In genomic region chr9:124001445-124001799, GRCh38 we compare ENCODE assay signal across 32 cellular contexts. TPM values are rescaled to one million over a fixed set of nuclear protein-coding genes. Genes with fewer than 3 reads are reported as not detected.
DNase-seq lines count a peak whose midpoint lies in the region; ATAC-seq and TF ChIP-seq lines count a peak whose summit lies in the region.
"Had no signal": no experiment of that assay in that cellular context is flagged by ENCODE, and none has a peak within 500 bp of the region (broad histone marks: within the 10 kb centered on the region; RNA-seq: fewer than 3 reads in every experiment).

No MANE protein-coding gene starts in this region.

- no peaks in the 10 kb centered on the region for H3K9me3 Mint-ChIP-seq in CD4-positive, alpha-beta T cell
- H3K9me3 Mint-ChIP-seq in glutamatergic neuron (ENCODE audit: unreplicated experiment) (peaks cover 5% of the 10 kb centered on the region), neural crest cell (no peaks in the 10 kb centered on the region)
- H3K9me3 Mint-ChIP-seq: activated T-cell treated with anti-CD3 and anti-CD28 coated beads, Interleukin-2, amount 50 U/mL, for 72 hours; effector memory CD8-positive, alpha-beta T cell had no signal

- H3K36me3 Mint-ChIP-seq in CD4-positive, alpha-beta T cell (ENCODE audit: low read depth) = no peaks in the 10 kb centered on the region
- H3K36me3 Mint-ChIP-seq in glutamatergic neuron (ENCODE audit: unreplicated experiment) = no peaks in the 10 kb centered on the region
- no peaks in the 10 kb centered on the region for H3K36me3 Mint-ChIP-seq in neural crest cell (ENCODE audit: low read depth)

- H3K9me3 ChIP-seq in CD4-positive, alpha-beta T cell (ENCODE audit: control insufficient read depth, low read length) = no peaks in the 10 kb centered on the region
- H3K9me3 ChIP-seq: A549, MG63, pancreas had no signal

- CTCF ChIA-PET in CD4-positive, alpha-beta T cell (lab: Charles Lee) = no interaction called here

- intact Hi-C loops in CD4-positive, alpha-beta T cell (cut with DNase I, micrococcal nuclease) = no loop called here

- no peak overlapping the region for H3K27ac Mint-ChIP-seq in CD4-positive, alpha-beta T cell
- peak overlapping the region; percentile 5 for H3K27ac Mint-ChIP-seq in glutamatergic neuron (ENCODE audit: unreplicated experiment)
- no peak overlapping the region for H3K27ac Mint-ChIP-seq in neural crest cell (ENCODE audit: unreplicated experiment)
- H3K27ac Mint-ChIP-seq: activated T-cell treated with anti-CD3 and anti-CD28 coated beads, Interleukin-2, amount 50 U/mL, for 72 hours; CD4-positive, CD25-positive, alpha-beta regulatory T cell; effector memory CD8-positive, alpha-beta T cell; T-helper 17 cell had no signal

- no peak for TF ChIP-seq CTCF in CD4-positive, alpha-beta T cell (IDR thresholded peaks at IDR 0.05)
- TF ChIP-seq CTCF in glutamatergic neuron (IDR thresholded peaks at IDR 0.05; ENCODE audit: partially characterized antibody, unreplicated experiment) (no peak), neural crest cell (conservative IDR thresholded peaks at IDR 0.05) (no peak)

- peaks cover 34% of the 10 kb centered on the region for H3K4me1 Mint-ChIP-seq in CD4-positive, alpha-beta T cell (ENCODE audit: low read depth)
- peaks cover 11% of the 10 kb centered on the region for H3K4me1 Mint-ChIP-seq in glutamatergic neuron (ENCODE audit: low read depth, unreplicated experiment)
- H3K4me1 Mint-ChIP-seq in neural crest cell = peaks cover 21% of the 10 kb centered on the region

- H3K4me3 Mint-ChIP-seq in CD4-positive, alpha-beta T cell = peak overlapping the region; percentile 3
- H3K4me3 Mint-ChIP-seq in glutamatergic neuron (ENCODE audit: unreplicated experiment) (peak overlapping the region; percentile 93), neural crest cell (peak overlapping the region; percentile 73)

- H3K27me3 Mint-ChIP-seq in CD4-positive, alpha-beta T cell = peaks cover 92% of the 10 kb centered on the region
- peaks cover 37% of the 10 kb centered on the region for H3K27me3 Mint-ChIP-seq in glutamatergic neuron (ENCODE audit: unreplicated experiment)
- H3K27me3 Mint-ChIP-seq in neural crest cell (ENCODE audit: low read depth) = peaks cover 93% of the 10 kb centered on the region

- no peak overlapping the region for H3K27ac ChIP-seq in CD4-positive, alpha-beta T cell (ENCODE audit: low read depth, low read length)
- H3K27ac ChIP-seq: A549, HL-60, pancreas had no signal

- no peak for DNase-seq in CD4-positive, alpha-beta T cell
- peak; percentile 69 for DNase-seq in NCI-H2171 treated with DMSO at 0.1 percent for 48 hours (lab: John Stamatoyannopoulos, UW)
- no peak for DNase-seq in glutamatergic neuron
- no peak for DNase-seq in neural crest cell (ENCODE audit: low read depth, low spot score)
- no peak for DNase-seq in T1000 (lab: John Stamatoyannopoulos, UW)
- no peak for DNase-seq in NCI-H2196 (lab: John Stamatoyannopoulos, UW; ENCODE audit: unreplicated experiment)
- no peak for DNase-seq in DMS153 (lab: John Stamatoyannopoulos, UW)
- DNase-seq: activated CD4-positive, alpha-beta T cell treated with anti-CD3 and anti-CD28 coated beads, Interleukin-2, amount 50 U/mL, for 48 hours; activated naive CD4-positive, alpha-beta T cell; activated T-cell treated with anti-CD3 and anti-CD28 coated beads, Interleukin-2, amount 50 U/mL, for 72 hours; CD4-positive, CD25-positive, alpha-beta regulatory T cell; central memory CD4-positive, alpha-beta T cell; cortex of kidney; effector memory CD8-positive, alpha-beta T cell; erythroblast; islet precursor cell; KG1; MG63; NCI-H1105; NCI-H446 treated with DMSO at 0.1 percent for 48 hours; NK-92 treated with Interleukin-12 subunit alpha and Interleukin-12 subunit beta, amount 100 ng/mL, for 24 hours; PC-3; stimulated activated naive CD4-positive, alpha-beta T cell; T-helper 17 cell had no signal

- POLR2A ChIA-PET in CD4-positive, alpha-beta T cell (lab: Charles Lee) = no interaction called here

- ATAC-seq in CD4-positive, alpha-beta T cell (ENCODE audit: poor library complexity) = no peak
- ATAC-seq in GM19023 (IDR thresholded peaks at IDR 0.05; ENCODE audit: unreplicated experiment) = no peak
- ATAC-seq: activated CD4-positive, CD25-positive, alpha-beta regulatory T cell treated with anti-CD3 and anti-CD28 coated beads, Interleukin-2, amount 50 U/mL, for 24 hours; activated T-cell treated with anti-CD3 and anti-CD28 coated beads, Interleukin-2, amount 50 U/mL, for 72 hours; effector memory CD8-positive, alpha-beta T cell; pancreas; PC-3; SK-N-SH treated with all-trans-retinoic acid at 6 μM for 48 hours; T-helper 17 cell had no signal

- H3K27me3 ChIP-seq in CD4-positive, alpha-beta T cell (ENCODE audit: control insufficient read depth, insufficient read depth, low read length) = peaks cover 91% of the 10 kb centered on the region

RNA-seq across cellular contexts. Expression of gene LHX2, which starts 10.1 kb away (rescaled TPM):
- under 1 TPM in 1 of 2 experiments, not detected in 1; 0.14 TPM for total RNA-seq in CD4-positive, alpha-beta T cell
- total RNA-seq in glutamatergic neuron (ENCODE audit: unreplicated experiment) = 6.7 TPM
- 0.19 TPM in 1 of 2 replicates, not detected in the other for total RNA-seq in neural crest cell
- total RNA-seq: activated T-cell treated with anti-CD3 and anti-CD28 coated beads, Interleukin-2, amount 50 U/mL, for 72 hours; CD4-positive, CD25-positive, alpha-beta regulatory T cell; myocyte; pancreas; T-helper 17 cell; ureter had no signal

Comparison
In these comparisons a context has a peak if more than half of its experiments do, and no peak if none do; other contexts are left out.
1. H3K4me3 Mint-ChIP-seq: peak in every context shown above with its lines; median percentile 93 in glutamatergic neuron; 73 in neural crest cell; 3 in CD4-positive, alpha-beta T cell.